Comparison of ENCODE assay signal across 8 cellular contexts in genomic region chr3:45387636-45388348, GRCh38. TPM values are rescaled to one million over a fixed set of nuclear protein-coding genes. Genes with fewer than 3 reads are reported as not detected.
DNase-seq lines count a peak whose midpoint lies in the region; ATAC-seq and TF ChIP-seq lines count a peak whose summit lies in the region.

No MANE protein-coding gene starts in this region.

- CTCF ChIA-PET in CD4-positive, alpha-beta memory T cell (lab: Charles Lee; ENCODE audit: partially characterized antibody), result no interaction called here

- peak overlapping the region; percentile 85 to 97 (median 95) for H3K27ac Mint-ChIP-seq in CD4-positive, alpha-beta memory T cell
- H3K27ac Mint-ChIP-seq in activated naive CD8-positive, alpha-beta T cell treated with anti-CD3 and anti-CD28 coated beads, Interleukin-2, amount 10 ng/mL, durations not matched to agents 7 days and 5 days, result peak overlapping the region; percentile 94

- peaks cover 14% of the 10 kb centered on the region in 2 donors for H3K36me3 Mint-ChIP-seq in CD4-positive, alpha-beta memory T cell
- H3K36me3 Mint-ChIP-seq in activated naive CD8-positive, alpha-beta T cell treated with anti-CD3 and anti-CD28 coated beads, Interleukin-2, amount 10 ng/mL, durations not matched to agents 7 days and 5 days, result peaks cover 3% of the 10 kb centered on the region

- H3K27me3 ChIP-seq in CD4-positive, alpha-beta memory T cell (ENCODE audit: insufficient read depth, low read length), result peaks cover 9% of the 10 kb centered on the region
- no peaks in the 10 kb centered on the region for H3K27me3 ChIP-seq in right lobe of liver

- TF ChIP-seq POLR2A in right lobe of liver (IDR thresholded peaks at IDR 0.05), result no peak

- no peak for TF ChIP-seq CTCF in HFF-Myc (IDR thresholded peaks at IDR 0.05; ENCODE audit: low read depth, low read length, missing control alignments)
- no peak for TF ChIP-seq CTCF in right lobe of liver (IDR thresholded peaks at IDR 0.05)

- H3K27me3 Mint-ChIP-seq in CD4-positive, alpha-beta memory T cell, result peaks cover 4 to 9% of the 10 kb centered on the region in 2 donors
- peaks cover 23% of the 10 kb centered on the region for H3K27me3 Mint-ChIP-seq in activated naive CD8-positive, alpha-beta T cell treated with anti-CD3 and anti-CD28 coated beads, Interleukin-2, amount 10 ng/mL, durations not matched to agents 7 days and 5 days

- peaks cover 5% of the 10 kb centered on the region for H3K36me3 ChIP-seq in CD4-positive, alpha-beta memory T cell (ENCODE audit: insufficient read depth, low read length)
- H3K36me3 ChIP-seq in right lobe of liver (peaks cover 0 to 9% (median 0%) of the 10 kb centered on the region in 4 donors), urinary bladder (ENCODE audit: insufficient read depth) (no peaks in the 10 kb centered on the region)

- POLR2A ChIA-PET in CD4-positive, alpha-beta memory T cell (lab: Charles Lee; ENCODE audit: partially characterized antibody), result no interaction called here
- POLR2A ChIA-PET in activated naive CD8-positive, alpha-beta T cell treated with anti-CD3 and anti-CD28 coated beads, Interleukin-2, amount 10 ng/mL, durations not matched to agents 7 days and 5 days (lab: Charles Lee), result no interaction called here

- no peaks in the 10 kb centered on the region for H3K9me3 Mint-ChIP-seq in CD4-positive, alpha-beta memory T cell
- no peaks in the 10 kb centered on the region for H3K9me3 Mint-ChIP-seq in activated naive CD8-positive, alpha-beta T cell treated with anti-CD3 and anti-CD28 coated beads, Interleukin-2, amount 10 ng/mL, durations not matched to agents 7 days and 5 days

- intact Hi-C loops in CD4-positive, alpha-beta memory T cell (cut with micrococcal nuclease), result loop anchor here (1.0 kb wide), 1 partner anchor 350 kb away; no protein-coding TSS in a partner anchor
- intact Hi-C loops in right lobe of liver (cut with DNase I), result no loop called here

- no peak for ATAC-seq in activated naive CD8-positive, alpha-beta T cell treated with anti-CD3 and anti-CD28 coated beads, Interleukin-2, amount 10 ng/mL, durations not matched to agents 7 days and 5 days (ENCODE audit: low read depth)
- peak in 1 of 4 donors; percentile 8 for ATAC-seq in right lobe of liver

- H3K4me3 ChIP-seq in CD4-positive, alpha-beta memory T cell (ENCODE audit: low read length in 2 of 2), result peak overlapping the region; percentile 81 to 89
- H3K4me3 ChIP-seq in HFF-Myc (replicated peaks; ENCODE audit: low read depth, low read length), result peak overlapping the region; percentile 88
- H3K4me3 ChIP-seq in right lobe of liver, result peak overlapping the region; percentile 80 to 88 (median 84)
- peak overlapping the region; percentile 95 for H3K4me3 ChIP-seq in urinary bladder (ENCODE audit: low read depth, low read length)

- H3K4me1 Mint-ChIP-seq in CD4-positive, alpha-beta memory T cell, result peaks cover 9 to 24% (median 18%) of the 10 kb centered on the region in 4 donors
- peaks cover 8% of the 10 kb centered on the region for H3K4me1 Mint-ChIP-seq in activated naive CD8-positive, alpha-beta T cell treated with anti-CD3 and anti-CD28 coated beads, Interleukin-2, amount 10 ng/mL, durations not matched to agents 7 days and 5 days

- peak overlapping the region; percentile 71 for H3K27ac ChIP-seq in CD4-positive, alpha-beta memory T cell (ENCODE audit: low read depth, low read length)
- H3K27ac ChIP-seq in right lobe of liver, result peak overlapping the region in 1 of 3 donors; percentile 26
- no peak overlapping the region for H3K27ac ChIP-seq in urinary bladder (ENCODE audit: low read depth)

- peak in 1 of 5 donors; percentile 4 for DNase-seq in CD4-positive, alpha-beta memory T cell
- no peak for DNase-seq in HFF-Myc (ENCODE audit: extremely low read depth, low read depth)
- DNase-seq in activated naive CD8-positive, alpha-beta T cell treated with anti-CD3 and anti-CD28 coated beads, Interleukin-2, amount 10 ng/mL, durations not matched to agents 7 days and 5 days, result no peak
- no peak for DNase-seq in right lobe of liver
- no peak for DNase-seq in COLO829 (ENCODE audit: low spot score)
- DNase-seq in DMS114 treated with DMSO at 0.1 percent for 48 hours (lab: John Stamatoyannopoulos, UW; ENCODE audit: unreplicated experiment), result no peak
- DNase-seq in NCI-H82 (lab: John Stamatoyannopoulos, UW), result no peak

- H3K9me3 ChIP-seq in CD4-positive, alpha-beta memory T cell (ENCODE audit: control insufficient read depth in 1 of 2, low read length in 2 of 2), result no peaks in the 10 kb centered on the region
- H3K9me3 ChIP-seq in right lobe of liver, result no peaks in the 10 kb centered on the region

- H3K4me3 Mint-ChIP-seq in CD4-positive, alpha-beta memory T cell, result peak overlapping the region; percentile 96 to 99 (median 98)
- H3K4me3 Mint-ChIP-seq in activated naive CD8-positive, alpha-beta T cell treated with anti-CD3 and anti-CD28 coated beads, Interleukin-2, amount 10 ng/mL, durations not matched to agents 7 days and 5 days, result peak overlapping the region; percentile 97

- H3K4me1 ChIP-seq in CD4-positive, alpha-beta memory T cell (ENCODE audit: insufficient read depth, low read length), result peaks cover 18% of the 10 kb centered on the region
- H3K4me1 ChIP-seq in right lobe of liver, result peaks cover 0 to 8% (median 0%) of the 10 kb centered on the region in 4 donors
- H3K4me1 ChIP-seq in urinary bladder (ENCODE audit: insufficient read depth), result no peaks in the 10 kb centered on the region

- WGBS in right lobe of liver (ENCODE audit: insufficient coverage, low coverage, low lambda C conversion rate, missing lambda C conversion rate), result 74% methylated on average over 11 of the region's 15 CpGs
- 53% methylated on average over 15 of the region's 15 CpGs for WGBS in urinary bladder

RNA-seq across cellular contexts. Expression of gene LARS2, which starts 0.6 kb away (rescaled TPM):
- total RNA-seq in CD4-positive, alpha-beta memory T cell, result 10 to 100 TPM; 17.7 to 20.2 TPM
- polyA plus RNA-seq in CD4-positive, alpha-beta memory T cell, result 1 to 10 TPM; 5.8 to 8.8 TPM
- 10 to 100 TPM; 23.9 to 24.3 TPM for total RNA-seq in activated naive CD8-positive, alpha-beta T cell treated with anti-CD3 and anti-CD28 coated beads, Interleukin-2, amount 10 ng/mL, durations not matched to agents 7 days and 5 days
- 10 to 100 TPM; 12.0 to 18.6 (median 14.4) TPM for total RNA-seq in right lobe of liver
- total RNA-seq in urinary bladder, result 21.7 TPM
- polyA plus RNA-seq in urinary bladder, result 9.4 TPM
